1 cellular context compared by ENCODE assay signal in genomic region chr7:99616359-99617186, GRCh38.
TF ChIP-seq lines count a peak whose summit lies in the region.

TSS of gene ZSCAN25 (plus strand) at chr7:99616946. CDS start at chr7:99619607, 2,661 bp downstream.

TF ChIP-seq in K562, 482 proteins besides CTCF, POLR2A, EP300 and RAD21 (continued from another document and continues in another):
- no peak for TF ChIP-seq RNF219 (CRISPR knock-in tag; IDR thresholded peaks at IDR 0.05)
- peak; percentile 20; the same call in 1 of the 2 replicates for TF ChIP-seq CEBPZ (IDR thresholded peaks at IDR 0.05; ENCODE audit: borderline replicate concordance, low read depth, low read length)
- peak; percentile 94 for TF ChIP-seq NBN (IDR thresholded peaks at IDR 0.05; ENCODE audit: low read depth)
- peak; percentile 100 for TF ChIP-seq ETV5 (CRISPR knock-in tag; IDR thresholded peaks at IDR 0.05; ENCODE audit: low read depth)
- no peak for TF ChIP-seq ZNF717 (CRISPR knock-in tag; IDR thresholded peaks at IDR 0.05)
- no peak for TF ChIP-seq CHD7 (IDR thresholded peaks at IDR 0.05; ENCODE audit: low read depth, low read length)
- TF ChIP-seq L3MBTL2 (IDR thresholded peaks at IDR 0.05) = peak; percentile 96
- peak; percentile 95 for TF ChIP-seq FOXP1 (CRISPR knock-in tag; IDR thresholded peaks at IDR 0.05)
- no peak for TF ChIP-seq CBFA2T2 (conservative IDR thresholded peaks at IDR 0.05)
- no peak for TF ChIP-seq RBM14 (IDR thresholded peaks at IDR 0.05; ENCODE audit: borderline replicate concordance, insufficient read depth, low read depth, low read length)
- TF ChIP-seq PTBP1 (IDR thresholded peaks at IDR 0.05; ENCODE audit: low read depth, low read length) = 0 out of 2 replicates have a peak, but pooled peaks have one; percentile 29
- TF ChIP-seq PCBP2 (IDR thresholded peaks at IDR 0.05; ENCODE audit: low read depth, low read length, poor library complexity, severe bottlenecking) = no peak
- no peak for TF ChIP-seq NR3C1 (CRISPR knock-in tag; IDR thresholded peaks at IDR 0.05)
- TF ChIP-seq XRCC3 (IDR thresholded peaks at IDR 0.05) = no peak
- TF ChIP-seq SOX6 (IDR thresholded peaks at IDR 0.05) = peak; percentile 61
- peak; percentile 75 for TF ChIP-seq POLR2H (tag; IDR thresholded peaks at IDR 0.05; ENCODE audit: low read depth)
- TF ChIP-seq SRSF9 (IDR thresholded peaks at IDR 0.05; ENCODE audit: borderline replicate concordance, low read depth, low read length) = no peak
- TF ChIP-seq KLF10 (CRISPR knock-in tag; IDR thresholded peaks at IDR 0.05) = no peak
- peak; percentile 95 for TF ChIP-seq HMGXB4 (CRISPR knock-in tag; IDR thresholded peaks at IDR 0.05)
- TF ChIP-seq ZNF830 (CRISPR knock-in tag; IDR thresholded peaks at IDR 0.05) = no peak
- TF ChIP-seq HES1 (IDR thresholded peaks at IDR 0.05; ENCODE audit: low read depth) = 0 out of 2 replicates have a peak, but pooled peaks have one; percentile 10
- TF ChIP-seq MEF2D (tag; conservative IDR thresholded peaks at IDR 0.05; ENCODE audit: low read depth) = 0 out of 2 replicates have a peak, but pooled peaks have one; percentile 57
- TF ChIP-seq ZNF41 (CRISPR knock-in tag; conservative IDR thresholded peaks at IDR 0.05) = no peak
- TF ChIP-seq CSDE1 (IDR thresholded peaks at IDR 0.05) = 0 out of 4 replicates have a peak, but pooled peaks of 1 of the 2 experiments have one; percentile 38
- TF ChIP-seq ZBTB1 (CRISPR knock-in tag; IDR thresholded peaks at IDR 0.05; ENCODE audit: borderline replicate concordance, low read depth) = 0 out of 2 replicates have a peak, but pooled peaks have one; percentile 37
- TF ChIP-seq RFX7 (CRISPR knock-in tag; IDR thresholded peaks at IDR 0.05) = no peak
- TF ChIP-seq PPARD (CRISPR knock-in tag; IDR thresholded peaks at IDR 0.05) = no peak
- peak; percentile 98 for TF ChIP-seq GABPB1 (CRISPR knock-in tag; IDR thresholded peaks at IDR 0.05)
- TF ChIP-seq MAFG (tag; conservative IDR thresholded peaks at IDR 0.05) = no peak
- TF ChIP-seq NUFIP1 (IDR thresholded peaks at IDR 0.05; ENCODE audit: partially characterized antibody) = peak; percentile 27
- TF ChIP-seq LCOR (CRISPR knock-in tag; IDR thresholded peaks at IDR 0.05) = peak; percentile 97
- 0 out of 2 replicates have a peak, but pooled peaks have one; percentile 8 for TF ChIP-seq CHD2 (IDR thresholded peaks at IDR 0.05; ENCODE audit: low read depth, low read length)
- peak; percentile 74; the same call in 1 of the 2 replicates for TF ChIP-seq TGIF2 (CRISPR knock-in tag; IDR thresholded peaks at IDR 0.05)
- TF ChIP-seq FOXA1 (IDR thresholded peaks at IDR 0.05; ENCODE audit: borderline replicate concordance) = no peak
- peak; percentile 71 to 93; a peak in 3 of 4 replicates for TF ChIP-seq SIN3A (IDR thresholded peaks at IDR 0.05; ENCODE audit: borderline replicate concordance in 2 of 2, control insufficient read depth in 1 of 2, low read depth in 2 of 2, low read length in 2 of 2)
- peak; percentile 18 for TF ChIP-seq RAD51 (IDR thresholded peaks at IDR 0.05; ENCODE audit: borderline replicate concordance, low read depth)
- peak; percentile 44; the same call in 1 of the 2 replicates for TF ChIP-seq USF1 (CRISPR knock-in tag; IDR thresholded peaks at IDR 0.05)
- TF ChIP-seq E2F6 (IDR thresholded peaks at IDR 0.05; ENCODE audit: borderline replicate concordance in 1 of 2, extremely low read depth in 1 of 2, insufficient read depth in 1 of 2, insufficient read length in 1 of 2, low read depth in 1 of 2, low read length in 1 of 2, poor library complexity in 1 of 2, severe bottlenecking in 1 of 2) = peak; percentile 74 to 80
- peak; percentile 68 for TF ChIP-seq TRIM28 (IDR thresholded peaks at IDR 0.05)
- peak; percentile 61; the same call in 1 of the 2 replicates for TF ChIP-seq IRF1 (CRISPR knock-in tag; IDR thresholded peaks at IDR 0.05; ENCODE audit: borderline replicate concordance)
